18 cellular contexts compared by ENCODE assay signal in genomic region chr15:65767264-65767595, GRCh38. TPM values are rescaled to one million over a fixed set of nuclear protein-coding genes. Genes with fewer than 3 reads are reported as not detected.
A peak's percentile ranks its signal among the peaks of the same experiment; 100 is the strongest.
DNase-seq lines count a peak whose midpoint lies in the region; ATAC-seq and TF ChIP-seq lines count a peak whose summit lies in the region.
"Had no signal": no experiment of that assay in that cellular context is flagged by ENCODE, and none has a peak within 500 bp of the region (broad histone marks: within the 10 kb centered on the region; RNA-seq: fewer than 3 reads in every experiment).

No MANE protein-coding gene starts in this region.

- peak overlapping the region; percentile 43; the same call in 1 of the 2 replicates for H3K4ac ChIP-seq in IMR-90 (ENCODE audit: low read depth, low read length)

- peaks cover 6% of the 10 kb centered on the region for H3K9me3 Mint-ChIP-seq in activated naive CD8-positive, alpha-beta T cell treated with anti-CD3 and anti-CD28 coated beads, Interleukin-2, amount 10 ng/mL, durations not matched to agents 7 days and 5 days
- H3K9me3 Mint-ChIP-seq in naive B cell, result peaks cover 0 to 2% (median 0%) of the 10 kb centered on the region in 7 donors
- H3K9me3 Mint-ChIP-seq: GM23338 had no signal

- no peak overlapping the region for H3K23ac ChIP-seq in IMR-90 (ENCODE audit: low read depth, low read length)

- CTCF ChIA-PET in IMR-90 (lab: Yijun Ruan, JAX), result interaction anchor here (1.1 kb wide), 1 partner anchor 57 kb away, joined by 7 read pairs; no protein-coding TSS in a partner anchor

- POLR2A ChIA-PET in IMR-90 (lab: Charles Lee; ENCODE audit: unreplicated experiment), result interaction anchor here (0.5 kb wide), 1 partner anchor 1343 kb away, joined by 5 read pairs; no protein-coding TSS in a partner anchor
- POLR2A ChIA-PET in activated naive CD8-positive, alpha-beta T cell treated with anti-CD3 and anti-CD28 coated beads, Interleukin-2, amount 10 ng/mL, durations not matched to agents 7 days and 5 days (lab: Charles Lee), result interaction anchor here (0.7 to 0.8 kb wide), 2 partner anchors 19 to 102 kb away, joined by 3 read pairs; partner anchors contain the start of gene RAB11A

- H3K9me3 ChIP-seq in IMR-90 (ENCODE audit: control insufficient read depth, insufficient read depth, low read length) (no peaks in the 10 kb centered on the region), esophagus muscularis mucosa (no peaks in the 10 kb centered on the region)
- H3K9me3 ChIP-seq: SJSA1 had no signal

- H2BK20ac ChIP-seq in IMR-90 (ENCODE audit: low read depth, low read length), result peak overlapping the region; percentile 23; the same call in 1 of the 2 replicates

- H3K79me1 ChIP-seq in IMR-90 (ENCODE audit: low read depth in 1 of 2, low read length in 2 of 2), result peaks cover 14 to 39% of the 10 kb centered on the region in 2 experiments; a peak in 3 of 4 replicates

- H2BK5ac ChIP-seq in IMR-90 (ENCODE audit: low read depth, low read length, poor library complexity, severe bottlenecking), result peak overlapping the region; percentile 63

- BruUV-seq in IMR-90 (replicated peaks; lab: Mats Ljungman, UMichigan), result no TSS peak

- H3K27me3 ChIP-seq in IMR-90 (ENCODE audit: control insufficient read depth, insufficient read depth, low read length) (no peaks in the 10 kb centered on the region), esophagus muscularis mucosa (no peaks in the 10 kb centered on the region)
- H3K27me3 ChIP-seq: SJSA1 had no signal

- TF ChIP-seq RAD21 in IMR-90 (IDR thresholded peaks at IDR 0.05; ENCODE audit: low read length), result no peak

- no peak overlapping the region for H3K9ac ChIP-seq in IMR-90 (ENCODE audit: low read depth, low read length)

- dilution Hi-C loops in IMR-90 (cut with HindIII; ENCODE audit: low sequenced_read_pairs, unreplicated experiment), result no loop called here

- H2BK15ac ChIP-seq in IMR-90 (ENCODE audit: low read depth, low read length), result peak overlapping the region; percentile 11; the same call in 1 of the 3 replicates

- peak; percentile 39 for DNase-seq in DMS53 (lab: John Stamatoyannopoulos, UW)
- DNase-seq in DMS53 treated with DMSO at 0.1 percent for 48 hours (lab: John Stamatoyannopoulos, UW; ENCODE audit: unreplicated experiment), result no peak
- no peak for DNase-seq in IMR-90
- no peak for DNase-seq in activated naive CD8-positive, alpha-beta T cell treated with anti-CD3 and anti-CD28 coated beads, Interleukin-2, amount 10 ng/mL, durations not matched to agents 7 days and 5 days
- DNase-seq in naive B cell, result no peak
- DNase-seq in activated T-cell treated with anti-CD3 and anti-CD28 coated beads, Interleukin-2, amount 50 U/mL, for 1 hour, result no peak
- DNase-seq in esophagus muscularis mucosa (ENCODE audit: extremely low spot score), result no peak
- DNase-seq: 8988T, KBM-7, NCI-H1694 treated with DMSO at 0.1 percent for 48 hours, NCI-H2107, NCI-H510A treated with DMSO at 0.1 percent for 48 hours had no signal

- peak overlapping the region; percentile 44; the same call in 1 of the 2 replicates for H2BK120ac ChIP-seq in IMR-90 (ENCODE audit: low read depth, low read length)

- TF ChIP-seq POLR2A in IMR-90 (IDR thresholded peaks at IDR 0.05; ENCODE audit: low read depth, low read length) (no peak), esophagus muscularis mucosa (IDR thresholded peaks at IDR 0.05; ENCODE audit: low read depth) (no peak)

- H3K56ac ChIP-seq in IMR-90 (ENCODE audit: extremely low read depth, insufficient read depth, low read length), result no peak overlapping the region

- H3K27ac Mint-ChIP-seq in activated naive CD8-positive, alpha-beta T cell treated with anti-CD3 and anti-CD28 coated beads, Interleukin-2, amount 10 ng/mL, durations not matched to agents 7 days and 5 days, result peak overlapping the region; percentile 6
- peak overlapping the region in 4 of 6 donors; percentile 47 to 93 (median 82) for H3K27ac Mint-ChIP-seq in naive B cell
- H3K27ac Mint-ChIP-seq: GM23338 had no signal

- TF ChIP-seq CTCF in IMR-90 (conservative IDR thresholded peaks at IDR 0.05; ENCODE audit: low read depth, low read length) (no peak), esophagus muscularis mucosa (IDR thresholded peaks at IDR 0.05) (no peak)

- peaks cover 2% of the 10 kb centered on the region for H3K9me1 ChIP-seq in IMR-90 (ENCODE audit: insufficient read depth, low read length)

- ATAC-seq in IMR-90 (ENCODE audit: low read depth), result no peak
- ATAC-seq in activated naive CD8-positive, alpha-beta T cell treated with anti-CD3 and anti-CD28 coated beads, Interleukin-2, amount 10 ng/mL, durations not matched to agents 7 days and 5 days (ENCODE audit: low read depth), result no peak
- no peak for ATAC-seq in naive B cell (ENCODE audit: low read depth in 2 of 2)
- ATAC-seq in HG03457 (IDR thresholded peaks at IDR 0.05; ENCODE audit: unreplicated experiment), result no peak
- ATAC-seq: GM23338, HCT116, Panc1 had no signal

- peak overlapping the region; percentile 35; the same call in 1 of the 2 replicates for H4K5ac ChIP-seq in IMR-90 (ENCODE audit: low read depth, low read length)

- H4K8ac ChIP-seq in IMR-90 (ENCODE audit: low read depth in 2 of 2, low read length in 2 of 2), result 0 out of 4 replicates have a peak overlapping the region, but pooled peaks of 1 of the 2 experiments have one; percentile 17

- H3K4me2 ChIP-seq in IMR-90 (ENCODE audit: low read depth, low read length), result peak overlapping the region; percentile 33; the same call in 1 of the 2 replicates
- H3K4me2 ChIP-seq: GM23338 had no signal

- H3K27me3 Mint-ChIP-seq in activated naive CD8-positive, alpha-beta T cell treated with anti-CD3 and anti-CD28 coated beads, Interleukin-2, amount 10 ng/mL, durations not matched to agents 7 days and 5 days, result no peaks in the 10 kb centered on the region
- no peaks in the 10 kb centered on the region for H3K27me3 Mint-ChIP-seq in naive B cell
- H3K27me3 Mint-ChIP-seq: B cell had no signal

- TF ChIP-seq EP300 in esophagus muscularis mucosa (IDR thresholded peaks at IDR 0.05), result no peak

- peak overlapping the region; percentile 66; the same call in 1 of the 2 replicates for H3K27ac ChIP-seq in IMR-90 (ENCODE audit: insufficient read depth, low read length)
- H3K27ac ChIP-seq in esophagus muscularis mucosa (replicated peaks in 1 of 4), result no peak overlapping the region
- H3K27ac ChIP-seq: SJSA1 had no signal

- intact Hi-C loops in IMR-90 (cut with micrococcal nuclease) (no loop called here), esophagus muscularis mucosa (cut with DNase I) (no loop called here)

- peaks cover 6% of the 10 kb centered on the region; the same call in 1 of the 2 replicates for H4K20me1 ChIP-seq in IMR-90 (ENCODE audit: insufficient read depth, low read length)

- no peak overlapping the region for H2AFZ ChIP-seq in IMR-90 (replicated peaks; ENCODE audit: low read length, poor library complexity)
- H2AFZ ChIP-seq: GM23338 had no signal

- H3K36me3 Mint-ChIP-seq in activated naive CD8-positive, alpha-beta T cell treated with anti-CD3 and anti-CD28 coated beads, Interleukin-2, amount 10 ng/mL, durations not matched to agents 7 days and 5 days, result peaks cover 35% of the 10 kb centered on the region
- peaks cover 11 to 12% of the 10 kb centered on the region in 2 donors for H3K36me3 Mint-ChIP-seq in naive B cell

- H3K4me3 ChIP-seq in IMR-90 (ENCODE audit: insufficient read depth, low read depth, low read length), result no peak overlapping the region
- H3K4me3 ChIP-seq in esophagus muscularis mucosa, result no peak overlapping the region
- H3K4me3 ChIP-seq: GM23338, SJSA1 had no signal

- peaks cover 34% of the 10 kb centered on the region for H3K4me1 Mint-ChIP-seq in activated naive CD8-positive, alpha-beta T cell treated with anti-CD3 and anti-CD28 coated beads, Interleukin-2, amount 10 ng/mL, durations not matched to agents 7 days and 5 days
- peaks cover 49 to 81% (median 61%) of the 10 kb centered on the region in 3 donors for H3K4me1 Mint-ChIP-seq in naive B cell

- H3K4me1 ChIP-seq in IMR-90 (ENCODE audit: control insufficient read depth, insufficient read depth, low read length) (peaks cover 10% of the 10 kb centered on the region), esophagus muscularis mucosa (peaks cover 0 to 31% (median 29%) of the 10 kb centered on the region in 4 donors)

- H2AK5ac ChIP-seq in IMR-90 (ENCODE audit: low read depth, low read length), result peak overlapping the region; percentile 50; the same call in 1 of the 2 replicates

- H3K36me3 ChIP-seq in IMR-90 (ENCODE audit: control insufficient read depth, insufficient read depth, low read length) (no peaks in the 10 kb centered on the region; the same call in 1 of the 2 replicates), esophagus muscularis mucosa (no peaks in the 10 kb centered on the region)
- H3K36me3 ChIP-seq: SJSA1 had no signal

- peak overlapping the region; percentile 7 for H3K4me3 Mint-ChIP-seq in activated naive CD8-positive, alpha-beta T cell treated with anti-CD3 and anti-CD28 coated beads, Interleukin-2, amount 10 ng/mL, durations not matched to agents 7 days and 5 days
- H3K4me3 Mint-ChIP-seq in naive B cell, result peak overlapping the region in 2 of 8 donors; percentile 19 to 36
- H3K4me3 Mint-ChIP-seq: B cell, GM23338 had no signal

- in situ Hi-C loops in IMR-90 (cut with MboI; ENCODE audit: low sequenced_read_pairs), result no loop called here

- peak overlapping the region; percentile 79; the same call in 1 of the 2 replicates for H3K18ac ChIP-seq in IMR-90 (ENCODE audit: low read depth, low read length)

- peak overlapping the region; percentile 45; the same call in 1 of the 2 replicates for H4K91ac ChIP-seq in IMR-90 (ENCODE audit: insufficient read depth, low read depth, low read length)

- no peak overlapping the region for H3K14ac ChIP-seq in IMR-90 (replicated peaks; ENCODE audit: low read depth, low read length)

- no peak overlapping the region for H2AK9ac ChIP-seq in IMR-90 (replicated peaks; ENCODE audit: low read depth, low read length, poor library complexity)

TF ChIP-seq in IMR-90, 13 proteins besides CTCF, POLR2A, EP300 and RAD21 (continues in another document):
- no peak for TF ChIP-seq NFE2L2 (IDR thresholded peaks at IDR 0.05; ENCODE audit: low read depth, low read length)

RNA-seq across cellular contexts. Expression of gene DENND4A, which starts 24.9 kb away (rescaled TPM):
- 17.7 and 18.6 TPM in 2 replicates for total RNA-seq in IMR-90 (2012; rRNA removed)
- polyA plus RNA-seq in IMR-90 (2012; rRNA removed), result 3.2 and 4.1 TPM in 2 replicates
- 0.75 and 0.77 TPM in 2 replicates for polyA plus RNA-seq in IMR-90 (2012; cell fraction: cytosol; rRNA removed)
- polyA plus RNA-seq in IMR-90 (2012; cell fraction: nucleus; rRNA removed; ENCODE audit: low replicate concordance), result 0.83 and 8.7 TPM in 2 replicates
- total RNA-seq in activated naive CD8-positive, alpha-beta T cell treated with anti-CD3 and anti-CD28 coated beads, Interleukin-2, amount 10 ng/mL, durations not matched to agents 7 days and 5 days, result 10 to 100 TPM; 50.4 to 56.7 TPM
- polyA plus RNA-seq in naive B cell (ENCODE audit: low read depth in 6 of 6), result 10 to 100 TPM; 18.3 to 38.9 (median 26.8) TPM
- total RNA-seq in esophagus muscularis mucosa, result 10 to 100 TPM; 17.7 to 34.3 (median 25.4) TPM
